ENCODE assay signal across 8 cellular contexts in genomic region chr2:176129825-176130152, GRCh38. TPM values are rescaled to one million over a fixed set of nuclear protein-coding genes. Genes with fewer than 3 reads are reported as not detected.
DNase-seq lines count a peak whose midpoint lies in the region; ATAC-seq and TF ChIP-seq lines count a peak whose summit lies in the region.

No MANE protein-coding gene starts in this region.

- no peak for TF ChIP-seq EP300 in ovary (IDR thresholded peaks at IDR 0.05)

- peaks cover 0 to 29% (median 16%) of the 10 kb centered on the region in 7 donors for H3K9me3 Mint-ChIP-seq in CD14-positive monocyte

- 2 to 3% methylated on average over 30 to 42 of the region's 42 CpGs for WGBS in esophagus, 2 donors
- 0 to 2% (median 1%) methylated on average over 14 to 42 of the region's 42 CpGs for WGBS in ovary, 3 donors

- peak overlapping the region; percentile 55 to 61 for H3K4me3 Mint-ChIP-seq in CD14-positive monocyte

- DNase-seq in CD14-positive monocyte (ENCODE audit: low spot score) (no peak), NCI-H748 treated with DMSO at 0.1 percent for 48 hours (lab: John Stamatoyannopoulos, UW) (peak; percentile 71), ovary (no peak), cerebellar cortex (ENCODE audit: low spot score) (no peak), amniotic stem cell (lab: John Stamatoyannopoulos, UW) (no peak)

- H3K36me3 Mint-ChIP-seq in CD14-positive monocyte, result peaks cover 0 to 19% of the 10 kb centered on the region in 2 donors

- H3K27ac ChIP-seq in esophagus (ENCODE audit: low read depth in 2 of 2, low read length in 1 of 2) (peak overlapping the region; percentile 37 to 51), ovary (peak overlapping the region; percentile 94 to 99)

- H3K4me3 ChIP-seq in esophagus (ENCODE audit: low read depth in 1 of 2, low read length in 2 of 2) (peak overlapping the region; percentile 44 to 60), ovary (peak overlapping the region; percentile 55)

- ATAC-seq in HG03571 (IDR thresholded peaks at IDR 0.05; ENCODE audit: unreplicated experiment) (no peak), HG03175 (IDR thresholded peaks at IDR 0.05; ENCODE audit: unreplicated experiment) (no peak)

- peaks cover 93 to 98% (median 93%) of the 10 kb centered on the region in 3 donors for H3K27me3 Mint-ChIP-seq in CD14-positive monocyte (ENCODE audit: low read depth in 3 of 3)

- intact Hi-C loops in CD14-positive monocyte (cut with micrococcal nuclease) (loop anchor here (5.0 kb wide), 3 partner anchors 523 to 1792 kb away; no protein-coding TSS in a partner anchor), ovary (cut with DNase I) (loop anchor here (2.0 to 10.0 kb wide), 7 partner anchors 423 to 1135 kb away; partner anchors contain the start of gene NFE2L2 (in 1 of the 4))

- H3K27ac Mint-ChIP-seq in CD14-positive monocyte, result no peak overlapping the region

- TF ChIP-seq POLR2A in ovary (IDR thresholded peaks at IDR 0.05), result no peak

- H3K36me3 ChIP-seq in esophagus (ENCODE audit: control insufficient read depth in 2 of 2, insufficient read depth in 2 of 2, low read length in 1 of 2) (no peaks in the 10 kb centered on the region), ovary (no peaks in the 10 kb centered on the region)

- H3K9me3 ChIP-seq in esophagus (ENCODE audit: control insufficient read depth in 2 of 2, insufficient read depth in 1 of 2, low read depth in 1 of 2, low read length in 1 of 2), result peaks cover 0 to 4% of the 10 kb centered on the region in 2 donors
- H3K9me3 ChIP-seq in ovary, result no peaks in the 10 kb centered on the region

- H3K27me3 ChIP-seq in esophagus (ENCODE audit: control insufficient read depth in 1 of 2, insufficient read depth in 2 of 2, low read length in 2 of 2) (peaks cover 6 to 50% of the 10 kb centered on the region in 2 donors), ovary (no peaks in the 10 kb centered on the region)

- peaks cover 6% of the 10 kb centered on the region in 2 donors for H3K4me1 ChIP-seq in esophagus (ENCODE audit: control insufficient read depth in 2 of 2, insufficient read depth in 2 of 2, low read length in 1 of 2)
- peaks cover 13% of the 10 kb centered on the region for H3K4me1 ChIP-seq in ovary (ENCODE audit: insufficient read depth)

- peaks cover 30% of the 10 kb centered on the region for H3K4me1 Mint-ChIP-seq in CD14-positive monocyte

- TF ChIP-seq CTCF in CD14-positive monocyte (IDR thresholded peaks at IDR 0.05), result no peak
- TF ChIP-seq CTCF in ovary (IDR thresholded peaks at IDR 0.05), result no peak

RNA-seq across cellular contexts. Expression of gene HOXD8, which starts 0.3 kb away (rescaled TPM):
- polyA plus RNA-seq in CD14-positive monocyte (not detected), esophagus (1 to 10 TPM; 1.0 to 1.3 TPM), ovary (10 to 100 TPM; 36.9 to 50.6 TPM)
- total RNA-seq in ovary, result 10 to 100 TPM; 29.2 to 46.8 (median 33.1) TPM

RNA-seq across cellular contexts. Expression of gene HOXD9, which starts 7.3 kb away (rescaled TPM):
- polyA plus RNA-seq in CD14-positive monocyte (not detected), esophagus (1 to 10 TPM in 1 of 2 donors, under 1 TPM in 1; 0.99 to 2.4 TPM), ovary (10 to 100 TPM; 11.7 to 13.0 TPM)
- 10 to 100 TPM in 6 of 7 donors, 1 to 10 TPM in 1; 9.7 to 20.6 (median 12.8) TPM for total RNA-seq in ovary

RNA-seq across cellular contexts. Expression of gene HOXD10, which starts 13.2 kb away (rescaled TPM):
- polyA plus RNA-seq in CD14-positive monocyte, result not detected
- polyA plus RNA-seq in esophagus, result under 1 TPM; 0.18 to 0.31 TPM
- total RNA-seq in ovary, result 1 to 10 TPM in 4 of 7 donors, under 1 TPM in 3; 0.38 to 3.2 (median 1.0) TPM
- 1 to 10 TPM; 1.1 to 8.1 TPM for polyA plus RNA-seq in ovary

RNA-seq across cellular contexts. Expression of gene HOXD4, which starts 21.6 kb away (rescaled TPM):
- polyA plus RNA-seq in CD14-positive monocyte (not detected), esophagus (1 to 10 TPM in 1 of 2 donors, under 1 TPM in 1; 0.61 to 1.0 TPM), ovary (10 to 100 TPM in 1 of 2 donors, 1 to 10 TPM in 1; 8.3 to 11.0 TPM)
- 10 to 100 TPM in 6 of 7 donors, 1 to 10 TPM in 1; 6.2 to 16.5 (median 12.7) TPM for total RNA-seq in ovary

RNA-seq across cellular contexts. Expression of gene HOXD11, which starts 22.7 kb away (rescaled TPM):
- not detected for polyA plus RNA-seq in CD14-positive monocyte
- under 1 TPM in 1 of 2 donors, not detected in 1; 0.08 TPM for polyA plus RNA-seq in esophagus
- total RNA-seq in ovary, result 1 to 10 TPM in 2 of 7 donors, under 1 TPM in 1, not detected in 4; 0.61 to 1.3 (median 1.1) TPM
- under 1 TPM; 0.07 to 0.48 TPM for polyA plus RNA-seq in ovary

Comparison
In these comparisons a context has a peak if more than half of its experiments do, and no peak if none do; other contexts are left out.
1. RNA of gene HOXD8, which starts 0.3 kb away (polyA plus RNA-seq): 36.9 to 50.6 TPM in ovary; 1.0 to 1.3 TPM in esophagus and not detected in CD14-positive monocyte; every median in the first group is over 10 times any median in the second.